8 cellular contexts compared by ENCODE assay signal in the genomic region with DNA sequence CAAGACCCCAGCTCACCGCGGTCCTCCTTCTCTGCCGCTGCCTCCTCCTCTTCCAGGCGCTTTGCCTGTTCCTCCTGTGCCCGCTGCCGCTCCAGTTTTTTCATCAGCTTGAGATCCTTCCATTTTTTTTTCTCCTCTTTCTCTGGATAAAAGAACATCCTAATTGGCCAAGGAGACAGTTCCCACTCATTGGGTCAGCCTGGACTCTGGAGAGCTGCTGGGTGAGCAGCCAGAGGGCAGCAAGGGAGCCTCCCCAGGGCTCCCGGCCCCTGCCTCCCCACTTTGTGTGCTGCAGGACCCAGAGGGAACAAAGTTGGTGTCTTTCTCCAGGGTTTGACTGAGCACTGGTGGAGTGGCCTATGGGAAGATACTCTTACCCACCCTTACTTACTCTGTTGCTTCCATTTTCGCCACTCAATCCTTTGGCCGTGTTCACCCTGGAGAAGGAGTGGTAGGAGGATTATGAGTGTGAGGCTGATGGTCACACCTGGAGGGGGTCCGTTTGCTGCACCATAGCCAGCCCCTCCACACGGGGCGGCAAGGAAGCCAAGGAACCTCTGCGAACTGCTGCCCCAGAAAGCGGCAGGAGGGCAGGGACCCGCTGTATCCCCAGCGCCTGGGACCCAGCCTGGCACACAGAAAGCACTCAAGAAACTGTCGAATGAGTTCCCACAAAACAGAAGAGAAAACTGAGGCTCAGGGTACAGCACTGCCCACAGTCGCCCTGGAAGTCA. TPM values are rescaled to one million over a fixed set of nuclear protein-coding genes. Genes with fewer than 3 reads are reported as not detected.
DNase-seq lines count a peak whose midpoint lies in the region; ATAC-seq and TF ChIP-seq lines count a peak whose summit lies in the region.

No MANE protein-coding gene starts in this region.

- H3K27me3 ChIP-seq in OCI-LY3 (ENCODE audit: low read depth, low read length) (no peaks in the 10 kb centered on the region), parathyroid adenoma (ENCODE audit: control insufficient read depth, insufficient read depth, low read length) (no peaks in the 10 kb centered on the region)

- peak overlapping the region; percentile 95 for H3K4me3 ChIP-seq in OCI-LY3 (ENCODE audit: low read length)
- H3K4me3 ChIP-seq in epithelial cell of proximal tubule (ENCODE audit: low read depth, low read length): peak overlapping the region; percentile 84
- peak overlapping the region; percentile 71 for H3K4me3 ChIP-seq in parathyroid adenoma (ENCODE audit: low read depth, low read length)

- peak overlapping the region; percentile 88 for H3K27ac Mint-ChIP-seq in activated CD4-positive, alpha-beta T cell treated with anti-CD3 and anti-CD28 coated beads for 36 hours

- peak overlapping the region; percentile 91 for H3K4me3 Mint-ChIP-seq in activated CD4-positive, alpha-beta T cell treated with anti-CD3 and anti-CD28 coated beads for 36 hours

- ATAC-seq in activated CD4-positive, alpha-beta T cell treated with anti-CD3 and anti-CD28 coated beads for 36 hours: no peak

- DNase-seq in activated CD4-positive, alpha-beta T cell treated with anti-CD3 and anti-CD28 coated beads for 36 hours: no peak
- no peak for DNase-seq in activated CD4-positive, alpha-beta T cell treated with anti-CD3 and anti-CD28 coated beads for 1 hour
- DNase-seq in epithelial cell of proximal tubule (ENCODE audit: low read depth): no peak
- no peak for DNase-seq in NCI-H446 treated with DMSO at 0.1 percent for 48 hours (lab: John Stamatoyannopoulos, UW)
- DNase-seq in OCI-M2 (lab: John Stamatoyannopoulos, UW; ENCODE audit: unreplicated experiment): no peak
- no peak for DNase-seq in activated CD4-positive, alpha-beta T cell treated with anti-CD3 and anti-CD28 coated beads for 4 hours

- intact Hi-C loops in activated CD4-positive, alpha-beta T cell treated with anti-CD3 and anti-CD28 coated beads for 36 hours (cut with DNase I, micrococcal nuclease): loop anchor here (1.0 kb wide), 12 partner anchors 11 to 373 kb away; a partner anchor contains a TSS

- H3K9me3 Mint-ChIP-seq in activated CD4-positive, alpha-beta T cell treated with anti-CD3 and anti-CD28 coated beads for 36 hours (ENCODE audit: low read depth): no peaks in the 10 kb centered on the region

- no peak for TF ChIP-seq CTCF in OCI-LY3 (IDR thresholded peaks at IDR 0.05; ENCODE audit: low read depth, low read length)
- TF ChIP-seq CTCF in epithelial cell of proximal tubule (conservative IDR thresholded peaks at IDR 0.05; ENCODE audit: low read depth, low read length): peak; percentile 1
- no peak for TF ChIP-seq CTCF in parathyroid adenoma (IDR thresholded peaks at IDR 0.05)

- peaks cover 16% of the 10 kb centered on the region for H3K79me2 ChIP-seq in OCI-LY3 (ENCODE audit: low read length)
- no peaks in the 10 kb centered on the region for H3K79me2 ChIP-seq in parathyroid adenoma

- H3K4me2 ChIP-seq in OCI-LY3 (ENCODE audit: low read length) (peak overlapping the region; percentile 93), parathyroid adenoma (ENCODE audit: low read length) (peak overlapping the region; percentile 91)

- peaks cover 9% of the 10 kb centered on the region for H3K4me1 ChIP-seq in OCI-LY3 (ENCODE audit: low read length)
- H3K4me1 ChIP-seq in parathyroid adenoma: no peaks in the 10 kb centered on the region

- H3K4me1 Mint-ChIP-seq in activated CD4-positive, alpha-beta T cell treated with anti-CD3 and anti-CD28 coated beads for 36 hours: peaks cover 23% of the 10 kb centered on the region

- H3K36me3 ChIP-seq in OCI-LY3 (replicated peaks; ENCODE audit: low read depth, low read length) (peaks cover 15% of the 10 kb centered on the region), parathyroid adenoma (ENCODE audit: control insufficient read depth, insufficient read depth, low read length) (no peaks in the 10 kb centered on the region)

- H3K27ac ChIP-seq in OCI-LY3 (ENCODE audit: low read length): peak overlapping the region; percentile 7; the same call in 1 of the 2 replicates
- peak overlapping the region; percentile 24 for H3K27ac ChIP-seq in parathyroid adenoma

- CTCF ChIA-PET in activated CD4-positive, alpha-beta T cell treated with anti-CD3 and anti-CD28 coated beads for 36 hours (lab: Charles Lee): interaction anchor here (1.0 to 1.4 kb wide), 4 partner anchors 9 to 100 kb away, joined by 5 to 8 read pairs (median 6); a partner anchor contains a TSS

- H3K9me3 ChIP-seq in OCI-LY3 (ENCODE audit: insufficient read depth, low read length) (no peaks in the 10 kb centered on the region), parathyroid adenoma (ENCODE audit: control insufficient read depth, low read length) (no peaks in the 10 kb centered on the region)

- H4K20me1 ChIP-seq in OCI-LY3 (ENCODE audit: insufficient read depth, low read length): no peaks in the 10 kb centered on the region

- H2AFZ ChIP-seq in OCI-LY3 (ENCODE audit: low read depth, low read length) (peak overlapping the region; percentile 43; the same call in 1 of the 2 replicates), parathyroid adenoma (peak overlapping the region; percentile 80)

- H3K9ac ChIP-seq in OCI-LY3 (ENCODE audit: low read length) (peak overlapping the region; percentile 87), parathyroid adenoma (no peak overlapping the region)

- POLR2A ChIA-PET in activated CD4-positive, alpha-beta T cell treated with anti-CD3 and anti-CD28 coated beads for 36 hours (lab: Charles Lee): interaction anchor here (0.9 to 1.8 kb wide), 6 partner anchors 8 to 144 kb away, joined by 3 to 7 read pairs (median 4); a partner anchor contains a TSS

- peaks cover 29% of the 10 kb centered on the region for H3K36me3 Mint-ChIP-seq in activated CD4-positive, alpha-beta T cell treated with anti-CD3 and anti-CD28 coated beads for 36 hours (ENCODE audit: low read depth)

- H3K27me3 Mint-ChIP-seq in activated CD4-positive, alpha-beta T cell treated with anti-CD3 and anti-CD28 coated beads for 36 hours: no peaks in the 10 kb centered on the region

RNA-seq across cellular contexts. Expression of a gene that starts 0.7 kb away (rescaled TPM):
- total RNA-seq in activated CD4-positive, alpha-beta T cell treated with anti-CD3 and anti-CD28 coated beads for 36 hours: 10 to 100 TPM; 87.9 to 92.9 TPM
- 30.2 and 30.7 TPM in 2 replicates for total RNA-seq in epithelial cell of proximal tubule

RNA-seq across cellular contexts. Expression of a gene that starts 10.6 kb away (rescaled TPM):
- total RNA-seq in activated CD4-positive, alpha-beta T cell treated with anti-CD3 and anti-CD28 coated beads for 36 hours: 1 to 10 TPM; 7.3 to 9.3 TPM
- 57.6 and 61.8 TPM in 2 replicates for total RNA-seq in epithelial cell of proximal tubule

RNA-seq across cellular contexts. Expression of a gene that starts 41.8 kb away (rescaled TPM):
- 10 to 100 TPM; 10.5 to 14.0 TPM for total RNA-seq in activated CD4-positive, alpha-beta T cell treated with anti-CD3 and anti-CD28 coated beads for 36 hours
- 11.3 and 27.1 TPM in 2 replicates for total RNA-seq in epithelial cell of proximal tubule

RNA-seq across cellular contexts. Expression of a gene that starts 52.9 kb away (rescaled TPM):
- total RNA-seq in activated CD4-positive, alpha-beta T cell treated with anti-CD3 and anti-CD28 coated beads for 36 hours: 10 to 100 TPM; 14.8 to 18.5 TPM
- total RNA-seq in epithelial cell of proximal tubule: 18.9 and 21.0 TPM in 2 replicates

RNA-seq across cellular contexts. Expression of a gene that starts 53.0 kb away (rescaled TPM):
- 10 to 100 TPM; 14.9 to 15.5 TPM for total RNA-seq in activated CD4-positive, alpha-beta T cell treated with anti-CD3 and anti-CD28 coated beads for 36 hours
- total RNA-seq in epithelial cell of proximal tubule: 98.2 and 104 TPM in 2 replicates
